Comparison of ENCODE assay signal across 24 cellular contexts in the genomic region with DNA sequence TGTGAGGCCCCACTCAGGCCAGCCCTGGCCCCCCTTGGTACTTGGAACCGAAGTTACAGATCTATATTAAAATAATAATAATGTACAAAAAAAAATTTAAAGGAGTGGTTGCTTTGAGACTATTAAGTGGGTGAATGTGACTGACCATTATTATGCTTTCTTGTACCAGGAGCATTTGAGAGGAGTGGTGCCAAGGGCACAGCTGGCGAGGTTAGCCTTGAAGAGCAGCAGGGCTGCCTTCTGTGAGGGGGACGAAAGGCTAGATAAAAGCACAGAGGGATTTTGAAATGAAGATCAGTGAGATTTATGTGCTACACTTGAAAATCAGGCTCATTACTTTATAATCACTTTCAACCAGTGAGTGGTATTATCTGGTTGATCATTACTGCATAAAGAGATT. TPM values are rescaled to one million over a fixed set of nuclear protein-coding genes. Genes with fewer than 3 reads are reported as not detected.
DNase-seq lines count a peak whose midpoint lies in the region; ATAC-seq and TF ChIP-seq lines count a peak whose summit lies in the region.
"Had no signal": no experiment of that assay in that cellular context is flagged by ENCODE, and none has a peak within 500 bp of the region (broad histone marks: within the 10 kb centered on the region; RNA-seq: fewer than 3 reads in every experiment).

No MANE protein-coding gene starts in this region.

- DNase-seq in NCI-H1694 (lab: John Stamatoyannopoulos, UW), result peak; percentile 2
- DNase-seq in NCI-H1694 treated with DMSO at 0.1 percent for 48 hours (lab: John Stamatoyannopoulos, UW), result no peak
- peak; percentile 8 for DNase-seq in NCI-H1092 (lab: John Stamatoyannopoulos, UW)
- DNase-seq in activated B cell treated with CpG ODN at 0.5 μM for 24 hours, result no peak
- no peak for DNase-seq in naive B cell
- DNase-seq in substantia nigra (lab: John Stamatoyannopoulos, UW), result no peak
- DNase-seq: 8988T; ACHN; BE2C; CD8-positive, alpha-beta memory T cell; Karpas-422; NCI-H1105; NCI-H1436 treated with DMSO at 0.1 percent for 48 hours; NCI-H2029; NCI-H226; NCI-H510A; NCI-H748 treated with DMSO at 0.1 percent for 48 hours; Right ventricle myocardium superior; RPMI8226 had no signal

- H3K9me3 Mint-ChIP-seq in activated B cell treated with CpG ODN at 0.5 μM for 24 hours, result peaks cover 4% of the 10 kb centered on the region
- peaks cover under 1 to 24% (median 5%) of the 10 kb centered on the region in 7 donors for H3K9me3 Mint-ChIP-seq in naive B cell
- peaks cover 3% of the 10 kb centered on the region for H3K9me3 Mint-ChIP-seq in stimulated activated memory B cell treated with anti-CD40 and anti-IgM and Interleukin-4, amounts not matched to agents 10 μg/mL and 1 μg/mL and 100 μg/mL, for 72 hours

- H3K27me3 Mint-ChIP-seq in activated B cell treated with CpG ODN at 0.5 μM for 24 hours, result no peaks in the 10 kb centered on the region
- no peaks in the 10 kb centered on the region for H3K27me3 Mint-ChIP-seq in naive B cell
- H3K27me3 Mint-ChIP-seq in stimulated activated memory B cell treated with anti-CD40 and anti-IgM and Interleukin-4, amounts not matched to agents 10 μg/mL and 1 μg/mL and 100 μg/mL, for 72 hours, result no peaks in the 10 kb centered on the region
- H3K27me3 Mint-ChIP-seq: CD8-positive, alpha-beta memory T cell had no signal

- H3K27ac ChIP-seq in substantia nigra (ENCODE audit: low read depth, low read length, poor library complexity, severe bottlenecking), result no peak overlapping the region
- H3K27ac ChIP-seq: SJSA1 had no signal

- intact Hi-C loops in activated B cell treated with CpG ODN at 0.5 μM for 24 hours (cut with micrococcal nuclease), result no loop called here

- POLR2A ChIA-PET in activated B cell treated with CpG ODN at 0.5 μM for 24 hours (lab: Charles Lee), result no interaction called here

- H3K4me1 Mint-ChIP-seq in activated B cell treated with CpG ODN at 0.5 μM for 24 hours, result peaks cover 7% of the 10 kb centered on the region
- peaks cover 7 to 14% (median 12%) of the 10 kb centered on the region in 3 donors for H3K4me1 Mint-ChIP-seq in naive B cell
- peaks cover 6% of the 10 kb centered on the region for H3K4me1 Mint-ChIP-seq in stimulated activated memory B cell treated with anti-CD40 and anti-IgM and Interleukin-4, amounts not matched to agents 10 μg/mL and 1 μg/mL and 100 μg/mL, for 72 hours
- H3K4me1 Mint-ChIP-seq: CD8-positive, alpha-beta memory T cell had no signal

- H3K36me3 Mint-ChIP-seq in activated B cell treated with CpG ODN at 0.5 μM for 24 hours (ENCODE audit: low read depth) (peaks cover 80% of the 10 kb centered on the region), naive B cell (peaks cover 38 to 68% of the 10 kb centered on the region in 2 donors)
- peaks cover 71% of the 10 kb centered on the region for H3K36me3 Mint-ChIP-seq in stimulated activated memory B cell treated with anti-CD40 and anti-IgM and Interleukin-4, amounts not matched to agents 10 μg/mL and 1 μg/mL and 100 μg/mL, for 72 hours

- CTCF ChIA-PET in activated B cell treated with CpG ODN at 0.5 μM for 24 hours (lab: Charles Lee), result no interaction called here

- no peak for TF ChIP-seq CTCF in activated B cell treated with CpG ODN at 0.5 μM for 24 hours (IDR thresholded peaks at IDR 0.05)

- H3K4me3 Mint-ChIP-seq in activated B cell treated with CpG ODN at 0.5 μM for 24 hours, result no peak overlapping the region
- H3K4me3 Mint-ChIP-seq in naive B cell, result no peak overlapping the region
- no peak overlapping the region for H3K4me3 Mint-ChIP-seq in stimulated activated memory B cell treated with anti-CD40 and anti-IgM and Interleukin-4, amounts not matched to agents 10 μg/mL and 1 μg/mL and 100 μg/mL, for 72 hours
- H3K4me3 Mint-ChIP-seq: CD14-positive monocyte; CD8-positive, alpha-beta memory T cell had no signal

- H3K27ac Mint-ChIP-seq in activated B cell treated with CpG ODN at 0.5 μM for 24 hours (peak overlapping the region; percentile 20), naive B cell (peak overlapping the region in 5 of 6 donors; percentile 7 to 94 (median 44))
- H3K27ac Mint-ChIP-seq in stimulated activated memory B cell treated with anti-CD40 and anti-IgM and Interleukin-4, amounts not matched to agents 10 μg/mL and 1 μg/mL and 100 μg/mL, for 72 hours, result no peak overlapping the region
- H3K27ac Mint-ChIP-seq: CD8-positive, alpha-beta memory T cell had no signal

- no peak for ATAC-seq in activated B cell treated with CpG ODN at 0.5 μM for 24 hours (ENCODE audit: low read depth)
- ATAC-seq in naive B cell (ENCODE audit: low read depth in 2 of 2), result no peak
- ATAC-seq in GM18517 (IDR thresholded peaks at IDR 0.05; ENCODE audit: unreplicated experiment), result no peak
- no peak for ATAC-seq in stimulated activated memory B cell treated with anti-CD40 and anti-IgM and Interleukin-4, amounts not matched to agents 10 μg/mL and 1 μg/mL and 100 μg/mL, for 72 hours
- ATAC-seq: HepG2 had no signal

RNA-seq across cellular contexts. Expression of a gene that starts 48.6 kb away (rescaled TPM):
- 19.8 and 21.8 TPM in 2 replicates for total RNA-seq in activated B cell treated with CpG ODN at 0.5 μM for 24 hours
- 100 to 1,000 TPM in 1 of 6 donors, 10 to 100 TPM in 5; 59.0 to 124 (median 72.6) TPM for polyA plus RNA-seq in naive B cell (ENCODE audit: low read depth in 6 of 6)

RNA-seq across cellular contexts. Expression of a gene that starts 48.7 kb away (rescaled TPM):
- 9.1 and 10.6 TPM in 2 replicates for total RNA-seq in activated B cell treated with CpG ODN at 0.5 μM for 24 hours
- 10 to 100 TPM in 5 of 6 donors, 1 to 10 TPM in 1; 6.8 to 23.5 (median 15.9) TPM for polyA plus RNA-seq in naive B cell (ENCODE audit: low read depth in 6 of 6)

Comparison
In these comparisons a context has a peak if more than half of its experiments do, and no peak if none do; other contexts are left out.
1. DNase-seq: peak in NCI-H1694 (single experiment) and NCI-H1092 (single experiment); none in NCI-H1694 treated with DMSO at 0.1 percent for 48 hours (single experiment), activated B cell treated with CpG ODN at 0.5 μM for 24 hours (single experiment), naive B cell (single experiment) and substantia nigra (0 of 49).